ENCODE assay signal across 1 cellular context in the genomic region with DNA sequence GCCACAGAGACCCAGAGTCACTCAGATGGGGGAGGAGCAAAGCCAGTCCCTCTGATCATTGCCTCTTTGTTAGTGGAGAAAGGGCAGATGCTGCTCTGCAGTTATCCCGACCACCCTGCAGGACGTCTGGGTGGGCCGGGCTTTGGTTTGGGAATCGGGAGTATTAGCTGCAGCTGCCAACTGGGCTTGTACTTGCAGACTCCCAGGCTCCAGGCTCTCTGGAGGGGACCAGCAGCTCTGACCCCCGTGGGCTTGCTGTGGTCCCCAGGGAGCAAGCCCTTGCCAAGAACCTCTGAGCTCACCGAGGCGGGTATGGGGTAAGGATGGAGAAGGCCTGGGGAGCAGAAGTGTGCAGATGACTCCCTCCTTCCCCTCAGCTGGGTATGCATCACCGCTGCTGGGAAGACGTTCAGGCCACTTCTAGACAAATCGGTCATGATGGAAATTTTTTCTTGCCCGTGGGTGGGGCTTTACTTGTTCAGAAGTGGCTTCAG.
TF ChIP-seq lines count a peak whose summit lies in the region.

No MANE protein-coding gene starts in this region.

TF ChIP-seq in SK-N-SH, 30 proteins besides CTCF, POLR2A, EP300 and RAD21 (continued from another document):
- TF ChIP-seq, protein P1, sequence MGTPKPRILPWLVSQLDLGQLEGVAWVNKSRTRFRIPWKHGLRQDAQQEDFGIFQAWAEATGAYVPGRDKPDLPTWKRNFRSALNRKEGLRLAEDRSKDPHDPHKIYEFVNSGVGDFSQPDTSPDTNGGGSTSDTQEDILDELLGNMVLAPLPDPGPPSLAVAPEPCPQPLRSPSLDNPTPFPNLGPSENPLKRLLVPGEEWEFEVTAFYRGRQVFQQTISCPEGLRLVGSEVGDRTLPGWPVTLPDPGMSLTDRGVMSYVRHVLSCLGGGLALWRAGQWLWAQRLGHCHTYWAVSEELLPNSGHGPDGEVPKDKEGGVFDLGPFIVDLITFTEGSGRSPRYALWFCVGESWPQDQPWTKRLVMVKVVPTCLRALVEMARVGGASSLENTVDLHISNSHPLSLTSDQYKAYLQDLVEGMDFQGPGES (IDR thresholded peaks at IDR 0.05; ENCODE audit: low read depth, low read length), result no peak
- TF ChIP-seq GABPA (IDR thresholded peaks at IDR 0.05; ENCODE audit: low read depth) (no peak), RFX5 (IDR thresholded peaks at IDR 0.05; ENCODE audit: low read length) (no peak), YY1 (IDR thresholded peaks at IDR 0.05; ENCODE audit: low read depth) (no peak), EZH2phosphoT487 (IDR thresholded peaks at IDR 0.05; ENCODE audit: borderline replicate concordance, low read depth) (no peak), FOXM1 (IDR thresholded peaks at IDR 0.05; ENCODE audit: low read depth) (no peak), RXRA (IDR thresholded peaks at IDR 0.05; ENCODE audit: borderline replicate concordance, low read depth) (no peak), RCOR1 (IDR thresholded peaks at IDR 0.05; ENCODE audit: low read length) (no peak), CHD2 (IDR thresholded peaks at IDR 0.05; ENCODE audit: low read length, partially characterized antibody) (no peak), FOSL2 (IDR thresholded peaks at IDR 0.05; ENCODE audit: borderline replicate concordance, low read depth) (no peak), NRF1 (IDR thresholded peaks at IDR 0.05; ENCODE audit: low read depth, low read length) (no peak), SIN3A (IDR thresholded peaks at IDR 0.05; ENCODE audit: borderline replicate concordance, low read depth, low read length) (no peak), FOXJ3 (CRISPR knock-in tag; IDR thresholded peaks at IDR 0.05) (no peak), MEF2A (IDR thresholded peaks at IDR 0.05; ENCODE audit: borderline replicate concordance, low read depth) (no peak)
- TF ChIP-seq, protein P2, sequence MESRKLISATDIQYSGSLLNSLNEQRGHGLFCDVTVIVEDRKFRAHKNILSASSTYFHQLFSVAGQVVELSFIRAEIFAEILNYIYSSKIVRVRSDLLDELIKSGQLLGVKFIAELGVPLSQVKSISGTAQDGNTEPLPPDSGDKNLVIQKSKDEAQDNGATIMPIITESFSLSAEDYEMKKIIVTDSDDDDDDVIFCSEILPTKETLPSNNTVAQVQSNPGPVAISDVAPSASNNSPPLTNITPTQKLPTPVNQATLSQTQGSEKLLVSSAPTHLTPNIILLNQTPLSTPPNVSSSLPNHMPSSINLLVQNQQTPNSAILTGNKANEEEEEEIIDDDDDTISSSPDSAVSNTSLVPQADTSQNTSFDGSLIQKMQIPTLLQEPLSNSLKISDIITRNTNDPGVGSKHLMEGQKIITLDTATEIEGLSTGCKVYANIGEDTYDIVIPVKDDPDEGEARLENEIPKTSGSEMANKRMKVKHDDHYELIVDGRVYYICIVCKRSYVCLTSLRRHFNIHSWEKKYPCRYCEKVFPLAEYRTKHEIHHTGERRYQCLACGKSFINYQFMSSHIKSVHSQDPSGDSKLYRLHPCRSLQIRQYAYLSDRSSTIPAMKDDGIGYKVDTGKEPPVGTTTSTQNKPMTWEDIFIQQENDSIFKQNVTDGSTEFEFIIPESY (IDR thresholded peaks at IDR 0.05; ENCODE audit: borderline replicate concordance, low read depth), result no peak
- TF ChIP-seq, protein P3, sequence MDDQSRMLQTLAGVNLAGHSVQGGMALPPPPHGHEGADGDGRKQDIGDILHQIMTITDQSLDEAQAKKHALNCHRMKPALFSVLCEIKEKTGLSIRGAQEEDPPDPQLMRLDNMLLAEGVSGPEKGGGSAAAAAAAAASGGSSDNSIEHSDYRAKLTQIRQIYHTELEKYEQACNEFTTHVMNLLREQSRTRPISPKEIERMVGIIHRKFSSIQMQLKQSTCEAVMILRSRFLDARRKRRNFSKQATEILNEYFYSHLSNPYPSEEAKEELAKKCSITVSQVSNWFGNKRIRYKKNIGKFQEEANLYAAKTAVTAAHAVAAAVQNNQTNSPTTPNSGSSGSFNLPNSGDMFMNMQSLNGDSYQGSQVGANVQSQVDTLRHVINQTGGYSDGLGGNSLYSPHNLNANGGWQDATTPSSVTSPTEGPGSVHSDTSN (IDR thresholded peaks at IDR 0.05), result no peak
- TF ChIP-seq, protein P4, sequence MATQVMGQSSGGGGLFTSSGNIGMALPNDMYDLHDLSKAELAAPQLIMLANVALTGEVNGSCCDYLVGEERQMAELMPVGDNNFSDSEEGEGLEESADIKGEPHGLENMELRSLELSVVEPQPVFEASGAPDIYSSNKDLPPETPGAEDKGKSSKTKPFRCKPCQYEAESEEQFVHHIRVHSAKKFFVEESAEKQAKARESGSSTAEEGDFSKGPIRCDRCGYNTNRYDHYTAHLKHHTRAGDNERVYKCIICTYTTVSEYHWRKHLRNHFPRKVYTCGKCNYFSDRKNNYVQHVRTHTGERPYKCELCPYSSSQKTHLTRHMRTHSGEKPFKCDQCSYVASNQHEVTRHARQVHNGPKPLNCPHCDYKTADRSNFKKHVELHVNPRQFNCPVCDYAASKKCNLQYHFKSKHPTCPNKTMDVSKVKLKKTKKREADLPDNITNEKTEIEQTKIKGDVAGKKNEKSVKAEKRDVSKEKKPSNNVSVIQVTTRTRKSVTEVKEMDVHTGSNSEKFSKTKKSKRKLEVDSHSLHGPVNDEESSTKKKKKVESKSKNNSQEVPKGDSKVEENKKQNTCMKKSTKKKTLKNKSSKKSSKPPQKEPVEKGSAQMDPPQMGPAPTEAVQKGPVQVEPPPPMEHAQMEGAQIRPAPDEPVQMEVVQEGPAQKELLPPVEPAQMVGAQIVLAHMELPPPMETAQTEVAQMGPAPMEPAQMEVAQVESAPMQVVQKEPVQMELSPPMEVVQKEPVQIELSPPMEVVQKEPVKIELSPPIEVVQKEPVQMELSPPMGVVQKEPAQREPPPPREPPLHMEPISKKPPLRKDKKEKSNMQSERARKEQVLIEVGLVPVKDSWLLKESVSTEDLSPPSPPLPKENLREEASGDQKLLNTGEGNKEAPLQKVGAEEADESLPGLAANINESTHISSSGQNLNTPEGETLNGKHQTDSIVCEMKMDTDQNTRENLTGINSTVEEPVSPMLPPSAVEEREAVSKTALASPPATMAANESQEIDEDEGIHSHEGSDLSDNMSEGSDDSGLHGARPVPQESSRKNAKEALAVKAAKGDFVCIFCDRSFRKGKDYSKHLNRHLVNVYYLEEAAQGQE (IDR thresholded peaks at IDR 0.05; ENCODE audit: low read depth, low read length), result no peak
- TF ChIP-seq, protein P5, sequence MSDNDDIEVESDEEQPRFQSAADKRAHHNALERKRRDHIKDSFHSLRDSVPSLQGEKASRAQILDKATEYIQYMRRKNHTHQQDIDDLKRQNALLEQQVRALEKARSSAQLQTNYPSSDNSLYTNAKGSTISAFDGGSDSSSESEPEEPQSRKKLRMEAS (IDR thresholded peaks at IDR 0.05; ENCODE audit: low read depth), result no peak
TF ChIP-seq in SK-N-SH: peak in this region for 0.
